ENCODE assay signal across 18 cellular contexts in the genomic region with DNA sequence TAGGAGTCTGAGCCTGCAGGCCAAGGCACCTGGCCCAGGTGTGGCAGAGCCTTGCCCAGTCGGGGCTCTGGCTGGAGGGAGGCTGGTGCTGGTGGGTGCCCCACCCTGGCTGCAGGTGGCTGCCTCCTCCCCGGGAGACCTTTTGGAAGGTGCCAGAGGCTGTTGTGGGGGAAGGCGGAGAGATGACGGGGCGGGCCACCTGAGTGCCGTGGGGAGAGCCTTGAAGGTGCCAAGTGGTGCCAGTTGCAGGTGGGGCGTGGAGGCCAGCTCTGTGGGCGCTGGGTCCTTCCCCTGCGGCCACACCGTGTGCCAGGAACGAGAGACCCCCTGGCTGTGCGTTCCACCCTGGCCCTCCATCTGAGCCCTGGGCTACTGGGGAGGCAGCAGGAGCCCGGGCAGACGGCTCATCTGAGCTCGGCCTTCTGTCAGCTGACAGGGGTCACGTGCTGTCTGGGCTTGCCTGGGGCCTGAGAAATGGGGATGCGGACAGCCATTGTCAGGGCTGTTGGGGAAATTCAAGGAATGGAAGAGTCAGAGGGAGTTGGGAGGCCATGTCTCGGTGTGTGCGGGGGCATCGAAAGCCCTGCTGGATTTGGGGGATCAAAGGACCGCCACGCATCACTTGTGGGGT. TPM values are rescaled to one million over a fixed set of nuclear protein-coding genes. Genes with fewer than 3 reads are reported as not detected.
DNase-seq lines count a peak whose midpoint lies in the region; ATAC-seq and TF ChIP-seq lines count a peak whose summit lies in the region.
"Had no signal": no experiment of that assay in that cellular context is flagged by ENCODE, and none has a peak within 500 bp of the region (broad histone marks: within the 10 kb centered on the region; RNA-seq: fewer than 3 reads in every experiment).

No MANE protein-coding gene starts in this region.

- ATAC-seq in HG02938 (IDR thresholded peaks at IDR 0.05; ENCODE audit: unreplicated experiment) (no peak), GM21423 (IDR thresholded peaks at IDR 0.05; ENCODE audit: unreplicated experiment) (no peak)

- H3K4ac ChIP-seq in trophoblast cell (ENCODE audit: low read depth, low read length), result no peak overlapping the region

- H3K27me3 ChIP-seq in BLaER1 treated with 17β-estradiol and CSF1 and Interleukin-3, amounts not matched to agents 10 nM and 100 nM, result no peaks in the 10 kb centered on the region
- no peaks in the 10 kb centered on the region for H3K27me3 ChIP-seq in hepatocyte
- no peaks in the 10 kb centered on the region for H3K27me3 ChIP-seq in trophoblast cell (ENCODE audit: insufficient read depth, low read length)

- no peaks in the 10 kb centered on the region for H3K36me3 ChIP-seq in BLaER1 treated with 17β-estradiol and CSF1 and Interleukin-3, amounts not matched to agents 10 nM and 100 nM
- H3K36me3 ChIP-seq in hepatocyte (replicated peaks; ENCODE audit: insufficient read depth, low read depth) (no peaks in the 10 kb centered on the region), trophoblast cell (ENCODE audit: control insufficient read depth in 1 of 2, insufficient read depth in 2 of 2, low read length in 2 of 2) (no peaks in the 10 kb centered on the region)

- no peaks in the 10 kb centered on the region for H4K20me1 ChIP-seq in BLaER1 treated with 17β-estradiol and CSF1 and Interleukin-3, amounts not matched to agents 10 nM and 100 nM
- no peaks in the 10 kb centered on the region for H4K20me1 ChIP-seq in hepatocyte (ENCODE audit: insufficient read depth, poor library complexity, severe bottlenecking)

- H2BK5ac ChIP-seq in trophoblast cell (ENCODE audit: low read depth, low read length, poor library complexity), result no peak overlapping the region

- peak overlapping the region in 3 of 11 experiments; percentile 32 to 53 (median 47); a peak in 4 of 22 replicates for H3K9ac ChIP-seq in BLaER1 treated with 17β-estradiol and CSF1 and Interleukin-3, amounts not matched to agents 10 nM and 100 nM
- no peak overlapping the region for H3K9ac ChIP-seq in trophoblast cell (ENCODE audit: low read length)
- H3K9ac ChIP-seq: SK-N-SH had no signal

- H3K9me2 ChIP-seq in hepatocyte (replicated peaks; ENCODE audit: insufficient read depth), result no peaks in the 10 kb centered on the region
- H3K9me2 ChIP-seq: SK-N-SH had no signal

- no peak for DNase-seq in hepatocyte (ENCODE audit: low spot score)
- no peak for DNase-seq in trophoblast cell
- DNase-seq in RPMI8226, result no peak
- no peak for DNase-seq in DMS53 (lab: John Stamatoyannopoulos, UW)
- DNase-seq: DMS 273 treated with DMSO at 0.1 percent for 48 hours, H9, NCI-H1092, NCI-H1694, NCI-H446, NCI-H748 treated with DMSO at 0.1 percent for 48 hours, PC-9, SK-N-SH had no signal

- H2BK120ac ChIP-seq in trophoblast cell (ENCODE audit: insufficient read depth, low read length, poor library complexity), result peak overlapping the region; percentile 83

- TF ChIP-seq EP300 in Ishikawa (IDR thresholded peaks at IDR 0.05; ENCODE audit: borderline replicate concordance), result no peak

- peak overlapping the region; percentile 72 to 96 (median 89) for H3K4me2 ChIP-seq in BLaER1 treated with 17β-estradiol and CSF1 and Interleukin-3, amounts not matched to agents 10 nM and 100 nM
- H3K4me2 ChIP-seq in hepatocyte (no peak overlapping the region), trophoblast cell (ENCODE audit: low read length) (no peak overlapping the region)
- H3K4me2 ChIP-seq: PC-9, SK-N-SH had no signal

- no peak for TF ChIP-seq RAD21 in Ishikawa (IDR thresholded peaks at IDR 0.05; ENCODE audit: low read depth)

- H2AK5ac ChIP-seq in trophoblast cell (ENCODE audit: low read length), result no peak overlapping the region

- H3K14ac ChIP-seq in trophoblast cell (ENCODE audit: low read length), result peak overlapping the region; percentile 73

- H3K23ac ChIP-seq in trophoblast cell (ENCODE audit: low read length), result no peak overlapping the region

- H3K9me3 ChIP-seq in BLaER1 treated with 17β-estradiol and CSF1 and Interleukin-3, amounts not matched to agents 10 nM and 100 nM (replicated peaks in 1 of 11), result no peaks in the 10 kb centered on the region
- H3K9me3 ChIP-seq in hepatocyte (ENCODE audit: low read depth) (no peaks in the 10 kb centered on the region), trophoblast cell (ENCODE audit: insufficient read depth, low read depth, low read length) (peaks cover 2% of the 10 kb centered on the region)
- H3K9me3 ChIP-seq: SK-N-SH had no signal

- H3K18ac ChIP-seq in trophoblast cell (ENCODE audit: low read length), result peak overlapping the region; percentile 27

- peaks cover 58 to 96% (median 78%) of the 10 kb centered on the region in 10 experiments for H3K4me1 ChIP-seq in BLaER1 treated with 17β-estradiol and CSF1 and Interleukin-3, amounts not matched to agents 10 nM and 100 nM
- H3K4me1 ChIP-seq in hepatocyte (ENCODE audit: insufficient read depth), result peaks cover 54% of the 10 kb centered on the region
- peaks cover 37 to 49% of the 10 kb centered on the region in 2 experiments for H3K4me1 ChIP-seq in trophoblast cell (ENCODE audit: control insufficient read depth in 1 of 2, insufficient read depth in 2 of 2, low read length in 2 of 2)

- H2AFZ ChIP-seq in hepatocyte (no peak overlapping the region), trophoblast cell (ENCODE audit: insufficient read depth, low read length, poor library complexity) (no peak overlapping the region)
- H2AFZ ChIP-seq: PC-9 had no signal

- peak overlapping the region; percentile 72 for H4K91ac ChIP-seq in trophoblast cell (ENCODE audit: low read depth, low read length)

- peak overlapping the region in 10 of 11 experiments; percentile 55 to 79 (median 69); a peak in 20 of 22 replicates for H3K27ac ChIP-seq in BLaER1 treated with 17β-estradiol and CSF1 and Interleukin-3, amounts not matched to agents 10 nM and 100 nM
- H3K27ac ChIP-seq in hepatocyte, result peak overlapping the region; percentile 48
- no peak overlapping the region for H3K27ac ChIP-seq in trophoblast cell (ENCODE audit: low read depth, low read length)
- H3K27ac ChIP-seq: PC-9 had no signal

- no peak overlapping the region for H4K12ac ChIP-seq in trophoblast cell (ENCODE audit: low read depth, low read length)

- WGBS in hepatocyte (ENCODE audit: low lambda C conversion rate, missing lambda C conversion rate), result 94% methylated on average over 22 of the region's 22 CpGs
- no CpG with 5 or more reads among the region's 22 CpGs for WGBS in trophoblast cell (ENCODE audit: extremely low coverage, insufficient coverage, insufficient read length)

- no peak for TF ChIP-seq CTCF in hepatocyte (IDR thresholded peaks at IDR 0.05; ENCODE audit: poor library complexity)

- H4K8ac ChIP-seq in trophoblast cell (ENCODE audit: low read depth, low read length), result no peak overlapping the region

- H3K4me3 ChIP-seq in BLaER1 treated with 17β-estradiol and CSF1 and Interleukin-3, amounts not matched to agents 10 nM and 100 nM, result no peak overlapping the region
- H3K4me3 ChIP-seq in hepatocyte, result no peak overlapping the region
- no peak overlapping the region for H3K4me3 ChIP-seq in trophoblast cell (ENCODE audit: low read depth, low read length)
- H3K4me3 ChIP-seq: PC-9 had no signal

- H3K79me2 ChIP-seq in hepatocyte (no peaks in the 10 kb centered on the region), trophoblast cell (ENCODE audit: control insufficient read depth, insufficient read depth, low read length, poor library complexity) (no peaks in the 10 kb centered on the region)

- H3K79me1 ChIP-seq in trophoblast cell (ENCODE audit: low read length), result peaks cover 35% of the 10 kb centered on the region

- H2BK12ac ChIP-seq in trophoblast cell (ENCODE audit: low read length), result peak overlapping the region; percentile 88

TF ChIP-seq in Ishikawa, 13 proteins besides CTCF, POLR2A, EP300 and RAD21:
- TF ChIP-seq TCF12 (IDR thresholded peaks at IDR 0.05; ENCODE audit: low read depth) (no peak), YY1 (IDR thresholded peaks at IDR 0.05; ENCODE audit: low read depth) (no peak), FOXM1 (IDR thresholded peaks at IDR 0.05; ENCODE audit: borderline replicate concordance, low read depth) (no peak), CREB1 (IDR thresholded peaks at IDR 0.05; ENCODE audit: low read depth) (no peak)
- TF ChIP-seq, protein P1, sequence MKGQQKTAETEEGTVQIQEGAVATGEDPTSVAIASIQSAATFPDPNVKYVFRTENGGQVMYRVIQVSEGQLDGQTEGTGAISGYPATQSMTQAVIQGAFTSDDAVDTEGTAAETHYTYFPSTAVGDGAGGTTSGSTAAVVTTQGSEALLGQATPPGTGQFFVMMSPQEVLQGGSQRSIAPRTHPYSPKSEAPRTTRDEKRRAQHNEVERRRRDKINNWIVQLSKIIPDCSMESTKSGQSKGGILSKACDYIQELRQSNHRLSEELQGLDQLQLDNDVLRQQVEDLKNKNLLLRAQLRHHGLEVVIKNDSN (IDR thresholded peaks at IDR 0.05), result peak; percentile 20; the same call in 1 of the 2 replicates

RNA-seq across cellular contexts. Expression of a gene that starts 20.9 kb away (rescaled TPM):
- total RNA-seq in hepatocyte, result 151 and 160 TPM in 2 replicates
- polyA plus RNA-seq in hepatocyte, result 65.1 and 103 TPM in 2 replicates
- 148 and 169 TPM in 2 replicates for polyA plus RNA-seq in trophoblast cell (2013)
- total RNA-seq: M059J had no signal

RNA-seq across cellular contexts. Expression of a gene that starts 55.8 kb away (rescaled TPM):
- 4.5 and 5.5 TPM in 2 replicates for total RNA-seq in hepatocyte
- 4.3 and 7.3 TPM in 2 replicates for polyA plus RNA-seq in hepatocyte
- polyA plus RNA-seq in trophoblast cell (2013), result 0.81 and 0.99 TPM in 2 replicates
- total RNA-seq: M059J, PC-9 had no signal
- polyA plus RNA-seq: BJ had no signal

Comparison
In these comparisons a context has a peak if more than half of its experiments do, and no peak if none do; other contexts are left out.
1. H3K4me2 ChIP-seq: peak in BLaER1 treated with 17β-estradiol and CSF1 and Interleukin-3, amounts not matched to agents 10 nM and 100 nM (11 of 11); none in hepatocyte (single experiment) and trophoblast cell (single experiment).